ENCODE assay signal across 2 cellular contexts in genomic region chr22:41425704-41426365, GRCh38.
TF ChIP-seq lines count a peak whose summit lies in the region.

No MANE protein-coding gene starts in this region.

TF ChIP-seq in WTC11, 78 proteins besides CTCF, POLR2A, EP300 and RAD21:
- TF ChIP-seq PRRX2 (CRISPR knock-in tag; IDR thresholded peaks at IDR 0.05) (no peak), RORB (CRISPR knock-in tag; IDR thresholded peaks at IDR 0.05) (no peak), MAX (CRISPR knock-in tag; IDR thresholded peaks at IDR 0.05) (no peak), HMGXB4 (CRISPR knock-in tag; IDR thresholded peaks at IDR 0.05) (no peak), USF2 (CRISPR knock-in tag; IDR thresholded peaks at IDR 0.05) (no peak), ATF1 (CRISPR knock-in tag; IDR thresholded peaks at IDR 0.05) (no peak), AFF4 (CRISPR knock-in tag; IDR thresholded peaks at IDR 0.05; ENCODE audit: borderline replicate concordance) (no peak), GABPB1 (CRISPR knock-in tag; IDR thresholded peaks at IDR 0.05) (no peak), ZNF317 (CRISPR knock-in tag; IDR thresholded peaks at IDR 0.05; ENCODE audit: borderline replicate concordance, low read depth) (no peak), TEAD1 (CRISPR knock-in tag; IDR thresholded peaks at IDR 0.05) (no peak), ETV6 (CRISPR knock-in tag; IDR thresholded peaks at IDR 0.05) (no peak), E2F1 (CRISPR knock-in tag; IDR thresholded peaks at IDR 0.05) (no peak), JAZF1 (CRISPR knock-in tag; IDR thresholded peaks at IDR 0.05) (no peak)

TF ChIP-seq in HepG2, 621 proteins besides CTCF, POLR2A, EP300 and RAD21:
- TF ChIP-seq ZNF749 (CRISPR knock-in tag; IDR thresholded peaks at IDR 0.05; ENCODE audit: borderline replicate concordance) (no peak), GPN1 (CRISPR knock-in tag; IDR thresholded peaks at IDR 0.05; ENCODE audit: borderline replicate concordance) (no peak), MAFK (conservative IDR thresholded peaks at IDR 0.05 in 1 of 2, IDR thresholded peaks at IDR 0.05 in 1 of 2; ENCODE audit: low read length in 2 of 2) (no peak), JDP2 (CRISPR knock-in tag; IDR thresholded peaks at IDR 0.05; ENCODE audit: borderline replicate concordance) (no peak), SKIL (CRISPR knock-in tag; IDR thresholded peaks at IDR 0.05; ENCODE audit: borderline replicate concordance) (no peak), NR3C1 (CRISPR knock-in tag; IDR thresholded peaks at IDR 0.05) (no peak), ZMYM4 (CRISPR knock-in tag; IDR thresholded peaks at IDR 0.05) (no peak), ZSCAN5A (CRISPR knock-in tag; IDR thresholded peaks at IDR 0.05; ENCODE audit: borderline replicate concordance) (no peak), ZNF547 (CRISPR knock-in tag; IDR thresholded peaks at IDR 0.05) (no peak)
